In genomic region chr11:62727833-62728721, GRCh38 we compare ENCODE assay signal across 8 cellular contexts. TPM values are rescaled to one million over a fixed set of nuclear protein-coding genes. Genes with fewer than 3 reads are reported as not detected.
DNase-seq lines count a peak whose midpoint lies in the region; ATAC-seq and TF ChIP-seq lines count a peak whose summit lies in the region.

TTC9C (plus strand) TSS chr11:62728486; CDS start chr11:62728849, 363 bp downstream.

- TF ChIP-seq CTCF in AG04449 (IDR thresholded peaks at IDR 0.05; ENCODE audit: insufficient read depth, low read length, missing control alignments) (no peak), WTC11 (IDR thresholded peaks at IDR 0.05) (no peak), cardiac fibroblast (IDR thresholded peaks at IDR 0.05; ENCODE audit: low read depth, low read length) (no peak)

- no peaks in the 10 kb centered on the region for H3K9me3 Mint-ChIP-seq in WTC11
- H3K9me3 Mint-ChIP-seq in immature natural killer cell = no peaks in the 10 kb centered on the region

- peak within 1 kb of the TSS; percentile 98 for H3K4me3 Mint-ChIP-seq in WTC11
- H3K4me3 Mint-ChIP-seq in immature natural killer cell = peak within 1 kb of the TSS; percentile 82 to 98 (median 96)

- CTCF ChIA-PET in AG04449 (lab: Yijun Ruan, JAX) (interaction anchor here (1.0 to 4.0 kb wide), 4 partner anchors 9 to 337 kb away, joined by 3 to 17 read pairs (median 4); partner anchors contain the start of gene TMEM179B), WTC11 (lab: Charles Lee) (interaction anchor here (0.7 to 7.6 kb wide), 26 partner anchors 8 to 1193 kb away, joined by 3 to 59 read pairs (median 4); partner anchors contain the start of genes BSCL2, GNG3, MTA2 and POLR2G)

- POLR2A ChIA-PET in AG04449 (lab: Yijun Ruan, JAX) (interaction anchor here (0.5 to 2.5 kb wide), 18 partner anchors 11 to 1009 kb away, joined by 3 to 24 read pairs (median 4); partner anchors contain the start of genes C11orf98, CSKMT, GNG3 and LRRN4CL), WTC11 (lab: Charles Lee) (interaction anchor here (0.6 to 4.2 kb wide), 23 partner anchors 19 to 1183 kb away, joined by 3 to 34 read pairs (median 6); partner anchors contain the start of genes B3GAT3, BSCL2, C11orf98 and CSKMT)

- H3K4me1 Mint-ChIP-seq in WTC11 (peaks cover 25% of the 10 kb centered on the region), immature natural killer cell (peaks cover 53 to 60% of the 10 kb centered on the region in 2 donors)

- peak; percentile 84 for DNase-seq in AG04449 (ENCODE audit: low read depth, low spot score)
- DNase-seq in NCI-H226 = peak; percentile 88
- peak; percentile 84 for DNase-seq in WTC11 (ENCODE audit: low spot score)
- peak; percentile 98 to 99 for DNase-seq in cardiac fibroblast (ENCODE audit: low read depth in 2 of 2)
- DNase-seq in immature natural killer cell = peak; percentile 93 to 96 (median 96)
- DNase-seq in smooth muscle cell of the brain vasculature (ENCODE audit: low read depth, low spot score) = peak; percentile 93

- H3K27ac Mint-ChIP-seq in WTC11 = peak within 1 kb of the TSS; percentile 100
- H3K27ac Mint-ChIP-seq in immature natural killer cell = peak within 1 kb of the TSS; percentile 85 to 99 (median 94)

- peak; percentile 63 for ATAC-seq in GM18909 (IDR thresholded peaks at IDR 0.05; ENCODE audit: poor library complexity, unreplicated experiment)
- ATAC-seq in HG03175 (IDR thresholded peaks at IDR 0.05; ENCODE audit: unreplicated experiment) = peak; percentile 57
- peak; percentile 69 for ATAC-seq in WTC11

- H3K36me3 Mint-ChIP-seq in WTC11 = peaks cover 33% of the 10 kb centered on the region
- H3K36me3 Mint-ChIP-seq in immature natural killer cell = peaks cover 6 to 18% (median 14%) of the 10 kb centered on the region in 3 donors

- H3K4me3 ChIP-seq in AG04449 (ENCODE audit: low read depth, low read length) (peak within 1 kb of the TSS; percentile 96), cardiac fibroblast (replicated peaks in 1 of 2; ENCODE audit: low read depth in 2 of 2, low read length in 2 of 2) (peak within 1 kb of the TSS; percentile 89 to 93)

- H3K27me3 Mint-ChIP-seq in WTC11 (ENCODE audit: low read depth) (peaks cover 4% of the 10 kb centered on the region; the same call in 1 of the 2 replicates), immature natural killer cell (ENCODE audit: low read depth in 3 of 3) (peaks cover 13 to 19% (median 15%) of the 10 kb centered on the region in 3 donors)

TF ChIP-seq in WTC11, 78 proteins besides CTCF, POLR2A, EP300 and RAD21:
- no peak for TF ChIP-seq RELA (CRISPR knock-in tag; IDR thresholded peaks at IDR 0.05; ENCODE audit: borderline replicate concordance)
- TF ChIP-seq MYBL2 (CRISPR knock-in tag; IDR thresholded peaks at IDR 0.05) = peak; percentile 81; the same call in 1 of the 2 replicates
- TF ChIP-seq ERG (CRISPR knock-in tag; IDR thresholded peaks at IDR 0.05) = no peak
- TF ChIP-seq TEAD1 (CRISPR knock-in tag; IDR thresholded peaks at IDR 0.05) = peak; percentile 28; the same call in 1 of the 2 replicates
- peak; percentile 72 for TF ChIP-seq SP1 (CRISPR knock-in tag; conservative IDR thresholded peaks at IDR 0.05)
- peak; percentile 80 for TF ChIP-seq NFYB (CRISPR knock-in tag; conservative IDR thresholded peaks at IDR 0.05; ENCODE audit: low read depth)
- peak; percentile 85 for TF ChIP-seq NR2C2 (CRISPR knock-in tag; IDR thresholded peaks at IDR 0.05)
- TF ChIP-seq USF1 (CRISPR knock-in tag; IDR thresholded peaks at IDR 0.05) = 0 out of 2 replicates have a peak, but pooled peaks have one; percentile 15
- peak; percentile 44; the same call in 1 of the 2 replicates for TF ChIP-seq GABPB1 (CRISPR knock-in tag; IDR thresholded peaks at IDR 0.05)
- no peak for TF ChIP-seq E2F1 (CRISPR knock-in tag; IDR thresholded peaks at IDR 0.05)
- TF ChIP-seq TCF7 (CRISPR knock-in tag; IDR thresholded peaks at IDR 0.05; ENCODE audit: low read depth) = no peak

RNA-seq across cellular contexts. Expression of gene TTC9C, which starts in this region (rescaled TPM):
- 39.7 to 48.7 TPM (median 39.8 TPM) in 3 replicates for total RNA-seq in WTC11 (2021)
- 10 to 100 TPM; 11.2 to 19.0 (median 14.5) TPM for polyA plus RNA-seq in immature natural killer cell

Comparison
In these comparisons a context has a peak if more than half of its experiments do, and no peak if none do; other contexts are left out.
1. Peak in every context shown above with its lines: DNase-seq, ATAC-seq and H3K4me3 ChIP-seq.